In the genomic region with DNA sequence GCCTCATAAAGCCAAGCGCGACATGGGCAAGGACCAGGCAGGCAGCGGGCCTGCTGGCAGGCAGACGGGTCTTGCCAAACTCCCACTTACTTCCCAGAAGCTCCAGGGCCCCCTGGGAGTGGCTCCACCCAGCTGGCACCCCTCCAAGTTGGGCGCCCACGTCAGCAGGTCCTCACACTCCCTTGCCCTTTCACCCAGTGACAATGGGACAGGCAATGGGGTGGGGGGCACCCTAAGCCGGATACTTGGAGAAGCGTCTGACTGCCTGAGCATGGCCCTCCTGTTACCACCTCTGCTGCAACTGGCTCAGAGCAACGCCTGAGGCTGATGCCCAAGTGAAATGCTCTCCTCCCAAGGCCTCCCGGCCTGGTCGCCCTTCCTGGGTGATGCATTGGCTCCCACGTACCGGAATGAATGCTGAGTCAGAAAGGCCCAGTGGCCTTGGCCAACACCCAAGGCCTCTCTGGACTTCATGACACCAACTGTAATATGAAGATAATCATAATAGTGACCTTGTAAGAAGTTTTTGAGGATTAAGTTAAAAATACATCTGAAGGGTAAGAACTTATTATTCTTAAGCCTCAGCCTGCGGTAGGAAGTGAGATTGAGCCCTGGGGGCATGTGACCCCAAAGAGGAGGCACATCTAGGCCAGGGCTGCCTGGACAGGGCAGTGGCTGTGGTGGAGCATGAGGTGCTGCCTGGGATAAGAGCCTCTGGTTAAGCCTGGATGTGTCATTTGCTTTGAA, we compare ENCODE assay signal across 9 cellular contexts. TPM values are rescaled to one million over a fixed set of nuclear protein-coding genes. Genes with fewer than 3 reads are reported as not detected.
DNase-seq lines count a peak whose midpoint lies in the region; ATAC-seq, FAIRE-seq and TF ChIP-seq lines count a peak whose summit lies in the region.
"Had no signal": no experiment of that assay in that cellular context is flagged by ENCODE, and none has a peak within 500 bp of the region (broad histone marks: within the 10 kb centered on the region; RNA-seq: fewer than 3 reads in every experiment).

No MANE protein-coding gene starts in this region.

- no peak for FAIRE-seq in pancreas (lab: Jason Lieb, UNC)

- H3K4me1 ChIP-seq in BLaER1 (peaks cover 28% of the 10 kb centered on the region), pancreas (peaks cover 56 to 65% (median 58%) of the 10 kb centered on the region in 3 donors)

- peak; percentile 26 to 47 (median 34) for ATAC-seq in pancreas
- no peak for ATAC-seq in HG03520 (IDR thresholded peaks at IDR 0.05; ENCODE audit: unreplicated experiment)
- ATAC-seq in GM19351 (IDR thresholded peaks at IDR 0.05; ENCODE audit: unreplicated experiment) = no peak

- DNase-seq in RPMI7951 (ENCODE audit: low read depth) = peak; percentile 99
- peak; percentile 59 for DNase-seq in fibroblast of peridontal ligament (ENCODE audit: extremely low read depth)
- peak; percentile 76 to 91 (median 86) for DNase-seq in pancreas
- no peak for DNase-seq in COR-L47 (lab: John Stamatoyannopoulos, UW)
- DNase-seq in SKM-1 treated with dmso at 0.1 percent for 144 hours (lab: John Stamatoyannopoulos, UW; ENCODE audit: unreplicated experiment) = no peak
- DNase-seq: activated naive CD4-positive, alpha-beta T cell treated with anti-CD3 and anti-CD28 coated beads, Interleukin-2, amount 50 U/mL, for 16 hours had no signal

- TF ChIP-seq CTCF in pancreas (IDR thresholded peaks at IDR 0.05) = no peak

- H3K9ac ChIP-seq in BLaER1 = no peak overlapping the region

- H3K27ac ChIP-seq in BLaER1 (peak overlapping the region; percentile 44), pancreas (peak overlapping the region; percentile 53 to 95 (median 84))

- WGBS in pancreas, 2 donors = 24 to 27% methylated on average over 14 of the region's 14 CpGs

- H3K4me2 ChIP-seq in BLaER1 = no peak overlapping the region

- H3K36me3 ChIP-seq in BLaER1 (no peaks in the 10 kb centered on the region), pancreas (peaks cover 0 to 7% (median 0%) of the 10 kb centered on the region in 3 donors)

- H3K4me3 ChIP-seq in BLaER1 (no peak overlapping the region), pancreas (no peak overlapping the region)

- no peaks in the 10 kb centered on the region for H4K20me1 ChIP-seq in BLaER1

- no peaks in the 10 kb centered on the region for H3K9me3 ChIP-seq in BLaER1
- no peaks in the 10 kb centered on the region for H3K9me3 ChIP-seq in pancreas

- 0 out of 2 replicates have a peak, but pooled peaks cover 5% of the 10 kb centered on the region for H3K27me3 ChIP-seq in BLaER1
- no peaks in the 10 kb centered on the region for H3K27me3 ChIP-seq in pancreas

- intact Hi-C loops in pancreas (cut with DNase I) = no loop called here

RNA-seq across cellular contexts. Expression of gene KCNK3, which starts 31.7 kb away (rescaled TPM):
- 1.1 and 2.3 TPM in 2 replicates for total RNA-seq in RPMI7951 (2014; rRNA removed; shearing (Covaris generic))
- total RNA-seq in pancreas = 10 to 100 TPM; 23.6 to 46.4 (median 31.4) TPM
- 1 to 10 TPM; 7.5 to 9.0 TPM for polyA plus RNA-seq in pancreas

RNA-seq across cellular contexts. Expression of gene SLC35F6, which starts 39.9 kb away (rescaled TPM):
- 25.6 and 28.5 TPM in 2 replicates for total RNA-seq in RPMI7951 (2014; rRNA removed; shearing (Covaris generic))
- 10 to 100 TPM; 10.1 to 21.9 (median 12.1) TPM for total RNA-seq in pancreas
- 1 to 10 TPM; 9.3 to 9.9 TPM for polyA plus RNA-seq in pancreas

Comparison
In these comparisons a context has a peak if more than half of its experiments do, and no peak if none do; other contexts are left out.
1. DNase-seq: peak in RPMI7951 (single experiment), fibroblast of peridontal ligament (single experiment) and pancreas (6 of 6); none in COR-L47 (single experiment) and SKM-1 treated with dmso at 0.1 percent for 144 hours (single experiment).
2. ATAC-seq: peak in pancreas (4 of 4); none in HG03520 (single experiment) and GM19351 (single experiment).